1 cellular context compared by ENCODE assay signal in genomic region chr3:81549388-81549787, GRCh38.
TF ChIP-seq lines count a peak whose summit lies in the region.

No MANE protein-coding gene starts in this region.

TF ChIP-seq in K562, 482 proteins besides CTCF, POLR2A, EP300 and RAD21 (continued from another document):
- TF ChIP-seq HINFP (tag; conservative IDR thresholded peaks at IDR 0.05; ENCODE audit: low read depth) (no peak), RCOR1 (IDR thresholded peaks at IDR 0.05; ENCODE audit: borderline replicate concordance in 1 of 2, low read depth in 2 of 2, low read length in 2 of 2) (peak in 1 of 2 experiments; percentile 45; a peak in 1 of 4 replicates), MCM2 (IDR thresholded peaks at IDR 0.05; ENCODE audit: low read depth) (no peak), ZNF282 (CRISPR knock-in tag; IDR thresholded peaks at IDR 0.05) (no peak), NFRKB (IDR thresholded peaks at IDR 0.05; ENCODE audit: low read depth) (no peak)
